In the genomic region with DNA sequence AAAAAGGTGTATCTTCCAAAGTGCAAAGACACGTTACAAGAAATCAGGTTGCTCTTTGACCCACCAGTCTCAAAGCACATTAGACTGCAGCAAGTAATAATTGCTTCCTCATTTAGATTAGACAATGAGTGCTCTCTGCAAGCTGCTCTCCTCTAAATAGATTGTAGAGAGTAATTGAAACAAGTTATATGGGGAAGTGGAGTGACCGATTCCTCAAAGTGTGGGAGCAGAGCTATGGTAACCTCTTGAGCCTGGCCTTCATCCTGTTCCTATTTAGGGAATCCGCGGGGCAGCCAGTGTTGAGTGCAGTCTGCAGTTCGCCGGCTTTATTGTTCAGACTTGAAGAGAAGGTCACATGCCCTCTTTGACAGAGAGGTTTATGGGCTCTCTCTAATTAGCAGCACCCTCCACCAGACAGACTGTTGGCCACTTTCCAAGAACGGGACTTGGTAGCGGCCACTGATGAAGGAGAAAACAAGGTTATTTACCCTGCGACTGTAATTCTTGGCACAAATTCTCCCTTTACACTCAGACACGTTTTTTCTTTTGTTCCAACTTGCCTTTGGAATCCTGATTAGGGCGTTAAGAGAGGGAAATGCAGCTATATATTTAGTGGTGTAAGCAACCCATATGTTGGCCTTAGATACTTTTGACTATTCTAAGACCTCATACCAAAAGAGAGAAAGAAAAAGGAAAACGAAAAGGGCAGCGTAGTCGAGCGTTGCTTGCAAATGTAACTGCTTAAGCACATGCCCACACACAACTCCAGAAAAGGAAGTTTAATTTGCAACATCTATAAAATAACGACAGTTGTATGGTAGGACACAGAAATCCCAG, we compare ENCODE assay signal across 8 cellular contexts.
DNase-seq lines count a peak whose midpoint lies in the region; ATAC-seq and TF ChIP-seq lines count a peak whose summit lies in the region.

No MANE protein-coding gene starts in this region.

- peak; percentile 81 for DNase-seq in BE2C
- DNase-seq in NCI-H187 treated with DMSO at 0.1 percent for 48 hours (lab: John Stamatoyannopoulos, UW): peak; percentile 29
- peak; percentile 46 to 52 for DNase-seq in fibroblast of lung (ENCODE audit: low read depth in 2 of 2)
- DNase-seq in myocyte (ENCODE audit: low read depth): peak; percentile 84
- DNase-seq in activated CD4-positive, CD25-positive, alpha-beta regulatory T cell treated with anti-CD3 and anti-CD28 coated beads, Interleukin-2, amount 50 U/mL, for 72 hours: no peak

- H3K27ac ChIP-seq in VCaP (peak overlapping the region; percentile 96), fibroblast of lung (ENCODE audit: insufficient read depth, low read length) (peak overlapping the region; percentile 94)

- H3K4me3 ChIP-seq in BE2C (ENCODE audit: low read depth, low read length) (peak overlapping the region; percentile 82), fibroblast of lung (replicated peaks in 1 of 4; ENCODE audit: control extremely low read depth in 1 of 4, insufficient read depth in 1 of 4, low read depth in 3 of 4, low read length in 4 of 4) (peak overlapping the region; percentile 7 to 72 (median 43))

- H3K79me2 ChIP-seq in fibroblast of lung (ENCODE audit: control insufficient read depth, insufficient read depth, low read length): no peaks in the 10 kb centered on the region

- H3K4me2 ChIP-seq in fibroblast of lung (ENCODE audit: extremely low read depth, insufficient read depth, low read length): peak overlapping the region; percentile 78

- H3K27me3 ChIP-seq in BE2C (no peaks in the 10 kb centered on the region), fibroblast of lung (ENCODE audit: control insufficient read depth, insufficient read depth, low read length) (no peaks in the 10 kb centered on the region)

- H3K9me3 ChIP-seq in BE2C: no peaks in the 10 kb centered on the region
- H3K9me3 ChIP-seq in fibroblast of lung (ENCODE audit: control insufficient read depth, insufficient read depth, low read depth, low read length): no peaks in the 10 kb centered on the region

- peaks cover 4% of the 10 kb centered on the region for H3K4me1 ChIP-seq in BE2C
- H3K4me1 ChIP-seq in fibroblast of lung (ENCODE audit: control insufficient read depth, extremely low read depth, insufficient read depth, low read length): no peaks in the 10 kb centered on the region

- peak; percentile 22 for ATAC-seq in GM18861 (IDR thresholded peaks at IDR 0.05; ENCODE audit: unreplicated experiment)
- ATAC-seq in HG02981 (IDR thresholded peaks at IDR 0.05; ENCODE audit: unreplicated experiment): peak; percentile 27

- peak overlapping the region; percentile 41 for H2AFZ ChIP-seq in fibroblast of lung (ENCODE audit: low read length)

- TF ChIP-seq CTCF in BE2C (IDR thresholded peaks at IDR 0.05; ENCODE audit: low read depth, low read length) (no peak), VCaP (conservative IDR thresholded peaks at IDR 0.05) (no peak), fibroblast of lung (conservative IDR thresholded peaks at IDR 0.05 in 1 of 2, IDR thresholded peaks at IDR 0.05 in 1 of 2; ENCODE audit: low read depth in 1 of 2, low read length in 2 of 2) (no peak)

- peak overlapping the region; percentile 11 for H3K9ac ChIP-seq in fibroblast of lung (ENCODE audit: insufficient read depth, low read length)

- H4K20me1 ChIP-seq in fibroblast of lung (ENCODE audit: control insufficient read depth, extremely low read depth, insufficient read depth, low read length): no peaks in the 10 kb centered on the region

- H3K36me3 ChIP-seq in BE2C: no peaks in the 10 kb centered on the region
- no peaks in the 10 kb centered on the region for H3K36me3 ChIP-seq in fibroblast of lung (ENCODE audit: control insufficient read depth, insufficient read depth, low read length)
